Comparison of ENCODE assay signal across 23 cellular contexts in genomic region chr11:37506516-37506915, GRCh38.
DNase-seq lines count a peak whose midpoint lies in the region; ATAC-seq and TF ChIP-seq lines count a peak whose summit lies in the region.
"Had no signal": no experiment of that assay in that cellular context is flagged by ENCODE, and none has a peak within 500 bp of the region (broad histone marks: within the 10 kb centered on the region; RNA-seq: fewer than 3 reads in every experiment).

No MANE protein-coding gene starts in this region.

- DNase-seq in NB4 (ENCODE audit: low read depth) (peak; percentile 6), SJCRH30 (no peak), fibroblast of villous mesenchyme (ENCODE audit: low read depth) (peak; percentile 58), skeletal muscle cell (ENCODE audit: low read depth) (peak; percentile 12), NCI-H526 (lab: John Stamatoyannopoulos, UW) (no peak)
- no peak for DNase-seq in effector memory CD4-positive, alpha-beta T cell
- DNase-seq in activated naive CD4-positive, alpha-beta T cell treated with Interleukin-2 at 50 U/mL for 16 hours, result no peak
- DNase-seq: activated CD8-positive, alpha-beta memory T cell treated with anti-CD3 and anti-CD28 coated beads, Interleukin-2, amount 50 U/mL, for 4 hours; activated naive CD8-positive, alpha-beta T cell treated with anti-CD3 and anti-CD28 coated beads for 36 hours; CD4-positive, alpha-beta T cell; DMS 273 treated with DMSO at 0.1 percent for 48 hours; gastrocnemius medialis; hypothalamus; NCI-H1436 treated with DMSO at 0.1 percent for 48 hours; NCI-H510A treated with DMSO at 0.1 percent for 48 hours; NK-92 treated with Interleukin-12 subunit alpha and Interleukin-12 subunit beta, amount 100 ng/mL, for 24 hours; sigmoid colon; stimulated activated CD8-positive, alpha-beta memory T cell treated with anti-CD3 and anti-CD28 coated beads, Interleukin-4, amount 100 ng/mL, for 48 hours; upper lobe of left lung had no signal

- peaks cover 39% of the 10 kb centered on the region for H3K4me1 ChIP-seq in SJCRH30
- H3K4me1 ChIP-seq in effector memory CD4-positive, alpha-beta T cell (ENCODE audit: control insufficient read depth, insufficient read depth, low read length, poor library complexity, severe bottlenecking), result no peaks in the 10 kb centered on the region
- H3K4me1 ChIP-seq: gastrocnemius medialis, sigmoid colon, upper lobe of left lung had no signal

- no peaks in the 10 kb centered on the region for H3K9me3 ChIP-seq in SJCRH30 (replicated peaks)
- H3K9me3 ChIP-seq in effector memory CD4-positive, alpha-beta T cell (ENCODE audit: control insufficient read depth, low read length), result no peaks in the 10 kb centered on the region
- H3K9me3 ChIP-seq: gastrocnemius medialis, sigmoid colon, upper lobe of left lung had no signal

- peak overlapping the region; percentile 94 for H3K27ac ChIP-seq in SJCRH30
- no peak overlapping the region for H3K27ac ChIP-seq in effector memory CD4-positive, alpha-beta T cell (ENCODE audit: insufficient read depth, low read length, poor library complexity, severe bottlenecking)
- H3K27ac ChIP-seq: epithelial cell of prostate, gastrocnemius medialis, sigmoid colon, upper lobe of left lung had no signal

- TF ChIP-seq CTCF in NB4 (IDR thresholded peaks at IDR 0.05; ENCODE audit: low read depth, low read length) (no peak), fibroblast of villous mesenchyme (IDR thresholded peaks at IDR 0.05; ENCODE audit: insufficient read depth, low read depth, low read length) (no peak)

- ATAC-seq in GM18502 (IDR thresholded peaks at IDR 0.05; ENCODE audit: poor library complexity, unreplicated experiment), result no peak
- ATAC-seq: activated T-helper 17 cell treated with anti-CD3 and anti-CD28 coated beads, Interleukin-2, amount 50 U/mL, for 72 hours; gastrocnemius medialis; WTC11 had no signal

- H3K27me3 ChIP-seq in SJCRH30, result no peaks in the 10 kb centered on the region
- H3K27me3 ChIP-seq in effector memory CD4-positive, alpha-beta T cell (replicated peaks; ENCODE audit: control insufficient read depth, insufficient read depth, low read length, poor library complexity, severe bottlenecking), result no peaks in the 10 kb centered on the region
- H3K27me3 ChIP-seq: gastrocnemius medialis, sigmoid colon, upper lobe of left lung had no signal

- no peak for TF ChIP-seq POLR2A in NB4 (IDR thresholded peaks at IDR 0.05; ENCODE audit: extremely low read depth, insufficient read length)

- no peaks in the 10 kb centered on the region for H3K36me3 ChIP-seq in SJCRH30
- H3K36me3 ChIP-seq in effector memory CD4-positive, alpha-beta T cell (ENCODE audit: control insufficient read depth, insufficient read depth, low read length), result no peaks in the 10 kb centered on the region
- H3K36me3 ChIP-seq: gastrocnemius medialis, sigmoid colon, upper lobe of left lung had no signal

- H3K4me3 ChIP-seq in NB4 (ENCODE audit: low read depth, low read length), result no peak overlapping the region
- H3K4me3 ChIP-seq in SJCRH30, result no peak overlapping the region
- no peak overlapping the region for H3K4me3 ChIP-seq in fibroblast of villous mesenchyme (ENCODE audit: low read depth, low read length)
- H3K4me3 ChIP-seq in skeletal muscle cell (ENCODE audit: low read depth, low read length), result no peak overlapping the region
- H3K4me3 ChIP-seq in effector memory CD4-positive, alpha-beta T cell (ENCODE audit: insufficient read depth, low read depth, low read length, poor library complexity, severe bottlenecking), result no peak overlapping the region
- H3K4me3 ChIP-seq: gastrocnemius medialis, sigmoid colon, upper lobe of left lung had no signal

Comparison
In these comparisons a context has a peak if more than half of its experiments do, and no peak if none do; other contexts are left out.
1. DNase-seq: peak in NB4 (single experiment), fibroblast of villous mesenchyme (single experiment) and skeletal muscle cell (single experiment); none in SJCRH30 (0 of 2), effector memory CD4-positive, alpha-beta T cell (0 of 3), activated naive CD4-positive, alpha-beta T cell treated with Interleukin-2 at 50 U/mL for 16 hours (single experiment) and NCI-H526 (0 of 2).